Comparison of ENCODE assay signal across 27 cellular contexts in the genomic region with DNA sequence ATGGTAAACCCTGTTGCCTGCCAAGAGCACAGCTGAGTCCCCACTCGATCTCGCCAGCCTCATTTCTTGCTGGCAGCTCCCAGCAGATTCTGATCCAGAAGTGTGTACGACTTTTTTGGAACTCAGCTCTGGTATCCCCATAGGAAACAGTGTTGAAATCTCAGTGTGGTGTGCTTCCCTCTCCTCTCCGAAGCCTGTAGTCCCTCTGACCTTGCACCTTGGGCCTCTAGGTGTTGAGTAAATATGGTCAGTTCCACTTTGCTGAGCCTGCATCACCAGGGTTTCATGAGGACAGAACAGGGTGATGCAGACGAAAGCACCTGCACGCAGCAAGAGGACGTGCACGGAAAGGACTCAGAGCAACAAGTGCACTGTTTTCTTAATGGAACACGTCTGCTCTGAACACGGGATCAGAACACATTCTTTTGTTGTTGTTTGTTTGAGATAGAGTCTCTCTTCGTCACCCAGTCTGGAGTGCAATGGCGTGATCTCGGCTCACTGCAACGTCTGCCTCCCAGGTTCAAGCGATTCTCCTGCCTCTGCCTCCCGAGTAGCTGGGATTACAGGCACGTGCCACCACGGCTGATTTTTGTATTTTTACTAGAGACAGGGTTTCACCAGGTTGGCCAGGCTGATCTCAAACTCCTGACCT. TPM values are rescaled to one million over a fixed set of nuclear protein-coding genes. Genes with fewer than 3 reads are reported as not detected.
A peak's percentile ranks its signal among the peaks of the same experiment; 100 is the strongest.
DNase-seq lines count a peak whose midpoint lies in the region; ATAC-seq and TF ChIP-seq lines count a peak whose summit lies in the region.
"Had no signal": no experiment of that assay in that cellular context is flagged by ENCODE, and none has a peak within 500 bp of the region (broad histone marks: within the 10 kb centered on the region; RNA-seq: fewer than 3 reads in every experiment).

No MANE protein-coding gene starts in this region.

- H3K9me3 Mint-ChIP-seq in CD4-positive, CD25-positive, alpha-beta regulatory T cell = no peaks in the 10 kb centered on the region
- H3K9me3 Mint-ChIP-seq: activated naive CD8-positive, alpha-beta T cell treated with anti-CD3 and anti-CD28 coated beads, Interleukin-2, amount 10 ng/mL, durations not matched to agents 7 days and 5 days; CD4-positive, alpha-beta memory T cell; HFFc6; natural killer cell treated with Interleukin-12 subunit alpha and Interleukin-12 subunit beta and Interleukin-15 and Interleukin-18, amount 100 ng/mL, for 72 hours; stimulated activated naive B cell treated with anti-CD40 and anti-IgM and Interleukin-4, amounts not matched to agents 10 μg/mL and 1 μg/mL and 100 μg/mL, for 72 hours had no signal

- no peak for TF ChIP-seq POLR2A in esophagus muscularis mucosa (IDR thresholded peaks at IDR 0.05; ENCODE audit: low read depth)
- TF ChIP-seq POLR2A in right lobe of liver (IDR thresholded peaks at IDR 0.05) = no peak

- no peaks in the 10 kb centered on the region for H3K27me3 ChIP-seq in CD4-positive, CD25-positive, alpha-beta regulatory T cell (ENCODE audit: control insufficient read depth, insufficient read depth, low read length)
- H3K27me3 ChIP-seq in esophagus muscularis mucosa (no peaks in the 10 kb centered on the region), right lobe of liver (no peaks in the 10 kb centered on the region)
- H3K27me3 ChIP-seq: suprapubic skin, vagina had no signal

- H3K4me3 Mint-ChIP-seq in CD4-positive, CD25-positive, alpha-beta regulatory T cell = peak overlapping the region in 3 of 4 donors; percentile 7 to 54 (median 36)
- H3K4me3 Mint-ChIP-seq: activated CD8-positive, alpha-beta T cell treated with anti-CD3 and anti-CD28 coated beads, Interleukin-2, amount 10 ng/mL, durations not matched to agents 7 days and 5 days; HFFc6 had no signal

- intact Hi-C loops in esophagus muscularis mucosa (cut with DNase I) (no loop called here), right lobe of liver (cut with DNase I) (no loop called here)

- ATAC-seq in CD4-positive, CD25-positive, alpha-beta regulatory T cell (ENCODE audit: low read depth in 2 of 2) = no peak
- ATAC-seq in right lobe of liver = peak; percentile 47 to 75 (median 66)
- ATAC-seq: activated CD8-positive, alpha-beta T cell treated with anti-CD3 and anti-CD28 coated beads, Interleukin-2, amount 10 ng/mL, durations not matched to agents 7 days and 5 days; foreskin keratinocyte; natural killer cell treated with Interleukin-12 subunit alpha and Interleukin-12 subunit beta and Interleukin-15 and Interleukin-18, amount 100 ng/mL, for 72 hours; PC-3; stimulated activated naive B cell treated with anti-CD40 and anti-IgM and Interleukin-4, amounts not matched to agents 10 μg/mL and 1 μg/mL and 100 μg/mL, for 72 hours had no signal

- H3K27me3 Mint-ChIP-seq in CD4-positive, CD25-positive, alpha-beta regulatory T cell = peaks cover 23% of the 10 kb centered on the region
- H3K27me3 Mint-ChIP-seq: natural killer cell treated with Interleukin-12 subunit alpha and Interleukin-12 subunit beta and Interleukin-15 and Interleukin-18, amount 100 ng/mL, for 72 hours; stimulated activated naive B cell treated with anti-CD40 and anti-IgM and Interleukin-4, amounts not matched to agents 10 μg/mL and 1 μg/mL and 100 μg/mL, for 72 hours had no signal

- H3K4me1 Mint-ChIP-seq in CD4-positive, CD25-positive, alpha-beta regulatory T cell = peaks cover 2 to 22% (median 10%) of the 10 kb centered on the region in 4 donors

- H3K4me1 ChIP-seq in CD4-positive, CD25-positive, alpha-beta regulatory T cell (ENCODE audit: control insufficient read depth, insufficient read depth, low read length, poor library complexity, severe bottlenecking) = peaks cover 28% of the 10 kb centered on the region
- no peaks in the 10 kb centered on the region for H3K4me1 ChIP-seq in HEK293 (ENCODE audit: control insufficient read depth, insufficient read depth, low read length)
- H3K4me1 ChIP-seq in esophagus muscularis mucosa = peaks cover 24 to 44% (median 41%) of the 10 kb centered on the region in 4 donors
- peaks cover 0 to 46% (median 15%) of the 10 kb centered on the region in 4 donors for H3K4me1 ChIP-seq in right lobe of liver
- H3K4me1 ChIP-seq: foreskin keratinocyte had no signal

- H3K4me3 ChIP-seq in CD4-positive, CD25-positive, alpha-beta regulatory T cell (ENCODE audit: low read depth, low read length) = no peak overlapping the region
- H3K4me3 ChIP-seq in HEK293 (ENCODE audit: low read depth, low read length) (no peak overlapping the region), esophagus muscularis mucosa (no peak overlapping the region), right lobe of liver (no peak overlapping the region)
- H3K4me3 ChIP-seq: suprapubic skin, vagina had no signal

- no peaks in the 10 kb centered on the region for H3K36me3 ChIP-seq in CD4-positive, CD25-positive, alpha-beta regulatory T cell (ENCODE audit: control insufficient read depth, insufficient read depth, low read length)
- H3K36me3 ChIP-seq in HEK293 (ENCODE audit: control insufficient read depth in 2 of 2, insufficient read depth in 1 of 2, low read length in 2 of 2) = no peaks in the 10 kb centered on the region
- no peaks in the 10 kb centered on the region for H3K36me3 ChIP-seq in esophagus muscularis mucosa
- H3K36me3 ChIP-seq in right lobe of liver = no peaks in the 10 kb centered on the region
- H3K36me3 ChIP-seq: suprapubic skin, vagina had no signal

- no peak overlapping the region for H3K27ac Mint-ChIP-seq in CD4-positive, CD25-positive, alpha-beta regulatory T cell
- H3K27ac Mint-ChIP-seq: activated CD8-positive, alpha-beta T cell treated with anti-CD3 and anti-CD28 coated beads, Interleukin-2, amount 10 ng/mL, durations not matched to agents 7 days and 5 days; activated naive CD8-positive, alpha-beta T cell treated with anti-CD3 and anti-CD28 coated beads, Interleukin-2, amount 10 ng/mL, durations not matched to agents 7 days and 5 days; HFFc6; natural killer cell treated with Interleukin-12 subunit alpha and Interleukin-12 subunit beta and Interleukin-15 and Interleukin-18, amount 100 ng/mL, for 72 hours; stimulated activated naive B cell treated with anti-CD40 and anti-IgM and Interleukin-4, amounts not matched to agents 10 μg/mL and 1 μg/mL and 100 μg/mL, for 72 hours had no signal

- H3K36me3 Mint-ChIP-seq in CD4-positive, CD25-positive, alpha-beta regulatory T cell = no peaks in the 10 kb centered on the region
- H3K36me3 Mint-ChIP-seq: activated naive CD8-positive, alpha-beta T cell treated with anti-CD3 and anti-CD28 coated beads, Interleukin-2, amount 10 ng/mL, durations not matched to agents 7 days and 5 days; natural killer cell treated with Interleukin-12 subunit alpha and Interleukin-12 subunit beta and Interleukin-15 and Interleukin-18, amount 100 ng/mL, for 72 hours; stimulated activated naive B cell treated with anti-CD40 and anti-IgM and Interleukin-4, amounts not matched to agents 10 μg/mL and 1 μg/mL and 100 μg/mL, for 72 hours had no signal

- POLR2A ChIA-PET in HEK293 (lab: Yijun Ruan, JAX) = interaction anchor here (0.6 kb wide), 1 partner anchor 9 kb away, joined by 3 read pairs; no protein-coding TSS in a partner anchor

- H3K9me3 ChIP-seq in CD4-positive, CD25-positive, alpha-beta regulatory T cell (ENCODE audit: control insufficient read depth in 2 of 2, low read length in 2 of 2) = no peaks in the 10 kb centered on the region
- H3K9me3 ChIP-seq in HEK293 (ENCODE audit: control insufficient read depth, insufficient read depth, low read depth, low read length) (no peaks in the 10 kb centered on the region), esophagus muscularis mucosa (no peaks in the 10 kb centered on the region), right lobe of liver (no peaks in the 10 kb centered on the region)
- H3K9me3 ChIP-seq: suprapubic skin, vagina had no signal

- no peak for TF ChIP-seq EP300 in esophagus muscularis mucosa (IDR thresholded peaks at IDR 0.05)

- no peak overlapping the region for H3K27ac ChIP-seq in CD4-positive, CD25-positive, alpha-beta regulatory T cell (ENCODE audit: insufficient read depth, low read length, poor library complexity, severe bottlenecking)
- no peak overlapping the region for H3K27ac ChIP-seq in HEK293 (ENCODE audit: extremely low read depth, low read depth, low read length)
- peak overlapping the region in 3 of 4 donors; percentile 23 to 97 (median 95) for H3K27ac ChIP-seq in esophagus muscularis mucosa (replicated peaks in 1 of 4)
- peak overlapping the region; percentile 48 to 95 (median 92) for H3K27ac ChIP-seq in right lobe of liver
- H3K27ac ChIP-seq: foreskin keratinocyte, suprapubic skin, vagina had no signal

- DNase-seq in CD4-positive, CD25-positive, alpha-beta regulatory T cell = no peak
- DNase-seq in esophagus muscularis mucosa (ENCODE audit: extremely low spot score) (no peak), right lobe of liver (peak; percentile 64 to 92 (median 85)), OCI-M1 (lab: John Stamatoyannopoulos, UW) (no peak), A172 (ENCODE audit: low spot score) (no peak), ureter (ENCODE audit: low spot score) (no peak)
- DNase-seq: activated CD4-positive, CD25-positive, alpha-beta regulatory T cell treated with anti-CD3 and anti-CD28 coated beads, Interleukin-2, amount 50 U/mL, for 72 hours; activated CD8-positive, alpha-beta T cell treated with anti-CD3 and anti-CD28 coated beads, Interleukin-2, amount 10 ng/mL, durations not matched to agents 7 days and 5 days; activated effector memory CD4-positive, alpha-beta T cell treated with anti-CD3 and anti-CD28 coated beads, Interleukin-2, amount 50 U/mL, for 16 hours; activated naive CD8-positive, alpha-beta T cell treated with anti-CD3 and anti-CD28 coated beads, Interleukin-2, amount 10 ng/mL, durations not matched to agents 7 days and 5 days; CD4-positive, alpha-beta memory T cell; cerebellar nuclear complex; DMS 273 treated with DMSO at 0.1 percent for 48 hours; foreskin keratinocyte; HFFc6; Karpas-422; midbrain; NCI-H2029; NCI-H226; PC-3; stimulated activated CD4-positive, alpha-beta T cell treated with anti-CD3 and anti-CD28 coated beads, Interleukin-4, amount 100 ng/mL, for 1 hour; stimulated activated naive B cell treated with anti-CD40 and anti-IgM and Interleukin-4, amounts not matched to agents 10 μg/mL and 1 μg/mL and 100 μg/mL, for 72 hours; SW 1271 had no signal

- WGBS in esophagus muscularis mucosa = 78% methylated on average over 18 of the region's 18 CpGs
- WGBS in right lobe of liver (ENCODE audit: insufficient coverage, low coverage, low lambda C conversion rate, missing lambda C conversion rate) = 50% methylated on average over 9 of the region's 18 CpGs

- TF ChIP-seq CTCF in HEK293 (tag by site-specific recombination; IDR thresholded peaks at IDR 0.05) (no peak), esophagus muscularis mucosa (IDR thresholded peaks at IDR 0.05) (no peak), right lobe of liver (IDR thresholded peaks at IDR 0.05) (no peak)

- CTCF ChIA-PET in HEK293 (lab: Yijun Ruan, JAX) = no interaction called here

RNA-seq across cellular contexts. Expression of gene CPT1A, which starts 3.8 kb away (rescaled TPM):
- 16.7 TPM for total RNA-seq in CD4-positive, CD25-positive, alpha-beta regulatory T cell
- 1 to 10 TPM in 3 of 4 donors, under 1 TPM in 1; 0.32 to 4.5 (median 3.1) TPM for polyA plus RNA-seq in CD4-positive, CD25-positive, alpha-beta regulatory T cell
- total RNA-seq in esophagus muscularis mucosa (100 to 1,000 TPM in 2 of 4 donors, 10 to 100 TPM in 2; 36.1 to 122 (median 77.5) TPM), right lobe of liver (100 to 1,000 TPM in 3 of 6 experiments, 10 to 100 TPM in 3; 30.5 to 152 (median 90.8) TPM), ureter (33.3 TPM)
- 8.0 and 13.1 TPM in 2 replicates for total RNA-seq in A172 (2014; rRNA removed; shearing (Covaris generic))

RNA-seq across cellular contexts. Expression of gene MRPL21, which starts 58.2 kb away (rescaled TPM):
- total RNA-seq in CD4-positive, CD25-positive, alpha-beta regulatory T cell = 40.7 TPM
- polyA plus RNA-seq in CD4-positive, CD25-positive, alpha-beta regulatory T cell = 100 to 1,000 TPM; 114 to 137 (median 132) TPM
- total RNA-seq in esophagus muscularis mucosa = 10 to 100 TPM; 47.2 to 66.2 (median 51.2) TPM
- total RNA-seq in right lobe of liver = 10 to 100 TPM; 18.8 to 50.4 (median 26.0) TPM
- total RNA-seq in A172 (2014; rRNA removed; shearing (Covaris generic)) = 62.6 and 64.7 TPM in 2 replicates
- 57.5 TPM for total RNA-seq in ureter

RNA-seq across cellular contexts. Expression of gene IGHMBP2, which starts 58.2 kb away (rescaled TPM):
- total RNA-seq in CD4-positive, CD25-positive, alpha-beta regulatory T cell = 47.5 TPM
- polyA plus RNA-seq in CD4-positive, CD25-positive, alpha-beta regulatory T cell = 1 to 10 TPM; 5.4 to 8.2 (median 7.2) TPM
- total RNA-seq in esophagus muscularis mucosa = 10 to 100 TPM; 11.6 to 30.8 (median 28.0) TPM
- 10 to 100 TPM in 4 of 6 experiments, 1 to 10 TPM in 2; 5.8 to 21.2 (median 11.5) TPM for total RNA-seq in right lobe of liver
- 5.7 and 11.8 TPM in 2 replicates for total RNA-seq in A172 (2014; rRNA removed; shearing (Covaris generic))
- 31.5 TPM for total RNA-seq in ureter

Comparison
In these comparisons a context has a peak if more than half of its experiments do, and no peak if none do; other contexts are left out.
1. ATAC-seq: peak in right lobe of liver (4 of 4); none in CD4-positive, CD25-positive, alpha-beta regulatory T cell (0 of 2).
2. DNase-seq: peak in right lobe of liver (3 of 3); none in CD4-positive, CD25-positive, alpha-beta regulatory T cell (0 of 3), esophagus muscularis mucosa (single experiment), OCI-M1 (single experiment), A172 (single experiment) and ureter (single experiment).
3. H3K27ac ChIP-seq: peak in esophagus muscularis mucosa (3 of 4) and right lobe of liver (3 of 3); none in CD4-positive, CD25-positive, alpha-beta regulatory T cell (single experiment) and HEK293 (single experiment).